In the genomic region with DNA sequence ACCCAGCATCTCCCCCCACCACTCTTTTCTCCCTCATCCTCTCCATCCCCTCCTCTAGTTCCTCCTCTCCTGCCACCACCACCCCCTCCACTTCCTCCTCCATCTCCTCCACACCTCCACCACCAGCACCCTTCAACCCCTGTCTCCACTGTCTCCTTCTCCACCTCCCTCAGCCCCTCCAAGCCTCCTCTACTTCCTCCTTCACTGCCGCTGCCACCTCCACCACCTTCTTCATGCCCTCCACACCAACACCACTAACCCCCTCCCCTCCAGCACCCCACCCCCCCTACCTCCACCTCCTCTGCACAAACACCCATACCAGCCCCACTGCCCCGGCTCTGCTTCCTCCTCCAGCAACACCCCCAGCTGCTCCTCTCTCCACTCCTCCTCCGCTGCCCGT, we compare ENCODE assay signal across 18 cellular contexts.
DNase-seq lines count a peak whose midpoint lies in the region; ATAC-seq, FAIRE-seq and TF ChIP-seq lines count a peak whose summit lies in the region.
"Had no signal": no experiment of that assay in that cellular context is flagged by ENCODE, and none has a peak within 500 bp of the region (broad histone marks: within the 10 kb centered on the region; RNA-seq: fewer than 3 reads in every experiment).

No MANE protein-coding gene starts in this region.

- no peak for TF ChIP-seq EP300 in H1 (IDR thresholded peaks at IDR 0.05; ENCODE audit: borderline replicate concordance in 1 of 2, low read depth in 2 of 2, low read length in 2 of 2)

- H3K4me3 ChIP-seq in right atrium auricular region (no peak overlapping the region), left ventricle myocardium inferior (no peak overlapping the region), OCI-LY3 (ENCODE audit: low read length) (peak overlapping the region; percentile 54), H1 (ENCODE audit: extremely low read depth in 1 of 4, insufficient read depth in 2 of 4, low read depth in 3 of 4, low read length in 4 of 4) (no peak overlapping the region), esophagus squamous epithelium (no peak overlapping the region)

- no peak overlapping the region for H3K23ac ChIP-seq in H1 (ENCODE audit: insufficient read length)

- no peak for TF ChIP-seq POLR2A in H1 (IDR thresholded peaks at IDR 0.05; ENCODE audit: control extremely low read depth in 1 of 2, low read depth in 2 of 2, low read length in 2 of 2)
- TF ChIP-seq POLR2A in esophagus squamous epithelium (IDR thresholded peaks at IDR 0.05) = no peak

- H2BK15ac ChIP-seq in H1 (ENCODE audit: low read length) = no peak overlapping the region; the same call in 1 of the 2 replicates

- H3K79me1 ChIP-seq in H1 (ENCODE audit: low read depth, low read length) = no peaks in the 10 kb centered on the region

- H3K4ac ChIP-seq in H1 (replicated peaks; ENCODE audit: insufficient read length, low read depth, low read length) = no peak overlapping the region

- no peak overlapping the region for H3K18ac ChIP-seq in H1 (ENCODE audit: extremely low read depth, low read length)

- no peak overlapping the region for H2AK5ac ChIP-seq in H1 (ENCODE audit: low read depth, low read length)

- DNase-seq in right atrium auricular region (ENCODE audit: low spot score) (peak; percentile 18), left ventricle myocardium inferior (no peak), H1 (ENCODE audit: low read depth in 1 of 2, low spot score in 2 of 2) (no peak), type B pancreatic cell (ENCODE audit: extremely low spot score, unreplicated experiment) (no peak), COLO829 (ENCODE audit: low spot score) (no peak), esophagus squamous epithelium (lab: John Stamatoyannopoulos, UW) (no peak)
- DNase-seq: 8988T; Calu3; CD4-positive, alpha-beta T cell; DMS53; HFFc6; NCI-H187; NCI-H226; NCI-H524; NCI-H82 had no signal

- no peaks in the 10 kb centered on the region for H4K20me1 ChIP-seq in OCI-LY3 (ENCODE audit: insufficient read depth, low read length)
- no peaks in the 10 kb centered on the region for H4K20me1 ChIP-seq in H1 (replicated peaks in 1 of 2; ENCODE audit: control insufficient read depth in 1 of 2, insufficient read depth in 2 of 2, low read length in 2 of 2)

- H3K4me1 Mint-ChIP-seq in type B pancreatic cell (ENCODE audit: unreplicated experiment) = peaks cover 55% of the 10 kb centered on the region

- H2AFZ ChIP-seq in OCI-LY3 (ENCODE audit: low read depth, low read length) = peak overlapping the region; percentile 80; the same call in 1 of the 2 replicates
- H2AFZ ChIP-seq in H1 (ENCODE audit: low read length) = no peak overlapping the region

- no peak overlapping the region for H3K27ac Mint-ChIP-seq in type B pancreatic cell
- H3K27ac Mint-ChIP-seq: CD4-positive, alpha-beta T cell; HFFc6 had no signal

- no peak overlapping the region for H2BK20ac ChIP-seq in H1 (ENCODE audit: low read length)

- FAIRE-seq in H1 (lab: Jason Lieb, UNC) = no peak
- FAIRE-seq: H54 had no signal

- no peak overlapping the region for H3K9ac ChIP-seq in OCI-LY3 (ENCODE audit: low read length)
- no peak overlapping the region for H3K9ac ChIP-seq in H1 (replicated peaks in 1 of 4; ENCODE audit: extremely low read depth in 1 of 4, low read depth in 3 of 4, low read length in 3 of 4)

- H3K27me3 Mint-ChIP-seq in type B pancreatic cell = peaks cover 9% of the 10 kb centered on the region

- H4K91ac ChIP-seq in H1 (replicated peaks; ENCODE audit: insufficient read length, low read length) = peak overlapping the region; percentile 26

- no peak overlapping the region for H2BK5ac ChIP-seq in H1 (ENCODE audit: low read depth, low read length)

- H3K14ac ChIP-seq in H1 (ENCODE audit: insufficient read length) = no peak overlapping the region

- no peaks in the 10 kb centered on the region for H3K36me3 ChIP-seq in right atrium auricular region
- no peaks in the 10 kb centered on the region for H3K36me3 ChIP-seq in left ventricle myocardium inferior
- no peaks in the 10 kb centered on the region for H3K36me3 ChIP-seq in OCI-LY3 (replicated peaks; ENCODE audit: low read depth, low read length)
- no peaks in the 10 kb centered on the region for H3K36me3 ChIP-seq in H1 (ENCODE audit: control insufficient read depth in 2 of 4, insufficient read depth in 4 of 4, low read length in 3 of 4)
- H3K36me3 ChIP-seq in esophagus squamous epithelium = no peaks in the 10 kb centered on the region

- peaks cover 11% of the 10 kb centered on the region for H3K9me3 Mint-ChIP-seq in type B pancreatic cell
- H3K9me3 Mint-ChIP-seq: CD4-positive, alpha-beta T cell; HFFc6 had no signal

- no peak overlapping the region for H4K5ac ChIP-seq in H1 (ENCODE audit: insufficient read length, low read depth, low read length)

- no peak for ATAC-seq in HG02610 (IDR thresholded peaks at IDR 0.05; ENCODE audit: unreplicated experiment)

- H2BK12ac ChIP-seq in H1 (ENCODE audit: low read depth, low read length) = 0 out of 2 replicates have a peak overlapping the region, but pooled peaks have one; percentile 60

- no peak for TF ChIP-seq RAD21 in H1 (IDR thresholded peaks at IDR 0.05 in 1 of 2, conservative IDR thresholded peaks at IDR 0.05 in 1 of 2; ENCODE audit: low read depth in 2 of 2, low read length in 2 of 2)

- H3K27me3 ChIP-seq in right atrium auricular region (no peaks in the 10 kb centered on the region), left ventricle myocardium inferior (ENCODE audit: low read depth) (no peaks in the 10 kb centered on the region), OCI-LY3 (ENCODE audit: low read depth, low read length) (peaks cover 29% of the 10 kb centered on the region), H1 (replicated peaks in 1 of 4; ENCODE audit: control insufficient read depth in 3 of 4, extremely low read depth in 1 of 4, insufficient read depth in 3 of 4, low read length in 3 of 4) (no peaks in the 10 kb centered on the region), esophagus squamous epithelium (peaks cover 0 to 12% (median 0%) of the 10 kb centered on the region in 4 donors)

- 88% methylated on average over 3 of the region's 4 CpGs; no CpG with 5 or more reads in 1 of the 2 experiments for WGBS in H1 (ENCODE audit: extremely low coverage in 1 of 2, insufficient coverage in 1 of 2, insufficient read length in 1 of 2, insufficient replicate concordance in 2 of 2, low coverage in 1 of 2, low lambda C conversion rate in 2 of 2, missing lambda C conversion rate in 1 of 2), 2 experiments
- 77 to 83% methylated on average over 4 of the region's 4 CpGs for WGBS in esophagus squamous epithelium, 2 donors

- H2BK120ac ChIP-seq in H1 (replicated peaks; ENCODE audit: low read depth, low read length) = no peak overlapping the region

- intact Hi-C loops in left ventricle myocardium inferior (cut with micrococcal nuclease) = no loop called here
- intact Hi-C loops in esophagus squamous epithelium (cut with DNase I) = no loop called here

- peaks cover 6% of the 10 kb centered on the region for H3K23me2 ChIP-seq in H1 (ENCODE audit: low read depth, low read length)

- H3K27ac ChIP-seq in right atrium auricular region (no peak overlapping the region), left ventricle myocardium inferior (replicated peaks) (no peak overlapping the region), OCI-LY3 (ENCODE audit: low read length) (no peak overlapping the region), H1 (ENCODE audit: low read depth, low read length) (no peak overlapping the region), esophagus squamous epithelium (peak overlapping the region in 2 of 4 donors; percentile 25 to 43)

- no peak overlapping the region for H4K8ac ChIP-seq in H1 (ENCODE audit: extremely low read depth, insufficient read depth, low read length)

- POLR2A ChIA-PET in H1 (lab: Charles Lee; ENCODE audit: partially characterized antibody) = interaction anchor here (1.1 kb wide), 1 partner anchor 8 kb away, joined by 3 read pairs; no protein-coding TSS in a partner anchor

- CTCF ChIA-PET in H1 (lab: Charles Lee; ENCODE audit: partially characterized antibody) = interaction anchor here (0.6 to 5.3 kb wide), 4 partner anchors 10 to 46 kb away, joined by 3 to 16 read pairs (median 4); no protein-coding TSS in a partner anchor

- peak overlapping the region; percentile 18 for H3K56ac ChIP-seq in H1 (replicated peaks; ENCODE audit: insufficient read length, low read depth, low read length)

- peak overlapping the region; percentile 69 for H3K4me2 ChIP-seq in OCI-LY3 (ENCODE audit: low read length)
- no peak overlapping the region for H3K4me2 ChIP-seq in H1 (ENCODE audit: insufficient read depth in 1 of 2, low read depth in 2 of 2, low read length in 2 of 2)

- no peaks in the 10 kb centered on the region for H3K9me3 ChIP-seq in right atrium auricular region
- no peaks in the 10 kb centered on the region for H3K9me3 ChIP-seq in left ventricle myocardium inferior (replicated peaks)
- H3K9me3 ChIP-seq in OCI-LY3 (ENCODE audit: insufficient read depth, low read length) = no peaks in the 10 kb centered on the region
- H3K9me3 ChIP-seq in H1 (ENCODE audit: insufficient read depth in 2 of 2, low read depth in 1 of 2, low read length in 1 of 2) = no peaks in the 10 kb centered on the region
- no peaks in the 10 kb centered on the region for H3K9me3 ChIP-seq in esophagus squamous epithelium

- no peaks in the 10 kb centered on the region for H3K36me3 Mint-ChIP-seq in type B pancreatic cell

- H3K4me3 Mint-ChIP-seq in type B pancreatic cell = peak overlapping the region; percentile 1
- H3K4me3 Mint-ChIP-seq: CD4-positive, alpha-beta T cell; HFFc6 had no signal

- TF ChIP-seq CTCF in right atrium auricular region (IDR thresholded peaks at IDR 0.05) = no peak
- TF ChIP-seq CTCF in left ventricle myocardium inferior (IDR thresholded peaks at IDR 0.05; ENCODE audit: borderline replicate concordance) = no peak
- no peak for TF ChIP-seq CTCF in OCI-LY3 (IDR thresholded peaks at IDR 0.05; ENCODE audit: low read depth, low read length)
- TF ChIP-seq CTCF in H1 (IDR thresholded peaks at IDR 0.05; ENCODE audit: control extremely low read depth in 1 of 3, insufficient read depth in 1 of 3, low read depth in 1 of 3, low read length in 3 of 3) = no peak
- TF ChIP-seq CTCF in type B pancreatic cell (conservative IDR thresholded peaks at IDR 0.05) = no peak
- TF ChIP-seq CTCF in esophagus squamous epithelium (IDR thresholded peaks at IDR 0.05) = no peak

- H3K4me1 ChIP-seq in right atrium auricular region (no peaks in the 10 kb centered on the region), left ventricle myocardium inferior (peaks cover 12% of the 10 kb centered on the region), OCI-LY3 (ENCODE audit: low read length) (peaks cover 21% of the 10 kb centered on the region), H1 (replicated peaks in 1 of 4; ENCODE audit: control insufficient read depth in 3 of 4, insufficient read depth in 4 of 4, low read length in 3 of 4) (peaks cover 0 to 11% (median 7%) of the 10 kb centered on the region in 4 experiments; a peak in 6 of 7 replicates), esophagus squamous epithelium (peaks cover 0 to 34% (median 6%) of the 10 kb centered on the region in 3 donors)

- no peaks in the 10 kb centered on the region for H3K79me2 ChIP-seq in OCI-LY3 (ENCODE audit: low read length)
- H3K79me2 ChIP-seq in H1 (ENCODE audit: control insufficient read depth in 1 of 2, insufficient read depth in 2 of 2, low read length in 2 of 2) = no peaks in the 10 kb centered on the region

TF ChIP-seq in H1, 55 proteins besides CTCF, POLR2A, EP300 and RAD21 (continues in another document):
- no peak for TF ChIP-seq FOSL1 (IDR thresholded peaks at IDR 0.05; ENCODE audit: insufficient read depth, low read depth, low read length)
